In the genomic region with DNA sequence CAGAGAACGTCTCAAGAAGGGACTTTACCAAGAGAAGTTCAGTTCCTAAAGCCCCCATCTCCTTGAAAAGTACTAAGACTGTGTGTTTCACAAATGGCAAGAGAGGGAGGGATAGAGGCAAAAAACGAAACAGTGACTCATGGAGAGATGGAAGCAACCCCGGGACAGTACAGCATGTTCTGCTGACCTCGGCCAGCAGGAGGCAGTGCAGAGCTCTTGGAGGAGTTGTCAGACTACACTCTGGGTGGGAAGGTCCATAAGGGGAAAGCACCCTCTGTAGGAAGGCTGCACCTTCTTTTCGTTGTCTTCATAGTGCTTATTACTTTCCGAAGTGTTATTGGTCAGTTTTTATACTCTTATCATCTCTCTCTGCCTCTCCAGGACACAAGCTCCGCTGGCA, we compare ENCODE assay signal across 8 cellular contexts.
DNase-seq lines count a peak whose midpoint lies in the region; ATAC-seq and TF ChIP-seq lines count a peak whose summit lies in the region.

No MANE protein-coding gene starts in this region.

- no peak overlapping the region for H3K4me3 ChIP-seq in choroid plexus epithelial cell (ENCODE audit: low read depth, low read length)
- no peak overlapping the region for H3K4me3 ChIP-seq in mesenchymal stem cell (ENCODE audit: insufficient read depth in 1 of 2, low read depth in 1 of 2, low read length in 2 of 2)

- no peak overlapping the region for H4K8ac ChIP-seq in mesenchymal stem cell (ENCODE audit: low read length)

- no peak overlapping the region for H2BK15ac ChIP-seq in mesenchymal stem cell (ENCODE audit: low read depth, poor library complexity, severe bottlenecking)

- no peaks in the 10 kb centered on the region for H3K4me1 ChIP-seq in mesenchymal stem cell (ENCODE audit: control insufficient read depth, insufficient read depth, low read depth, low read length)

- no peak overlapping the region for H3K14ac ChIP-seq in mesenchymal stem cell (ENCODE audit: low read length in 2 of 2)

- no peak overlapping the region for H3K18ac ChIP-seq in mesenchymal stem cell (ENCODE audit: low read depth in 1 of 2, low read length in 2 of 2)

- no peaks in the 10 kb centered on the region for H3K9me3 ChIP-seq in mesenchymal stem cell (ENCODE audit: control insufficient read depth, low read length)

- DNase-seq in Right ventricle myocardium inferior (ENCODE audit: missing footprints) (no peak), cardiac septum (ENCODE audit: low spot score) (no peak), M059J (ENCODE audit: low read depth) (peak; percentile 20), choroid plexus epithelial cell (ENCODE audit: low read depth) (peak; percentile 60), mesenchymal stem cell (peak; percentile 16)
- peak; percentile 64 to 78 for DNase-seq in stimulated activated naive CD8-positive, alpha-beta T cell treated with anti-CD3 and anti-CD28 coated beads, Interleukin-15, amount 100 ng/mL, for 72 hours

- H3K9me3 Mint-ChIP-seq in stimulated activated naive CD8-positive, alpha-beta T cell treated with anti-CD3 and anti-CD28 coated beads, Interleukin-15, amount 100 ng/mL, for 72 hours, result no peaks in the 10 kb centered on the region

- H4K91ac ChIP-seq in mesenchymal stem cell (ENCODE audit: low read length), result no peak overlapping the region

- intact Hi-C loops in Right ventricle myocardium inferior (cut with DNase I) (loop anchor here (2.0 kb wide), 1 partner anchor 110 kb away; no protein-coding TSS in a partner anchor), cardiac septum (cut with DNase I) (loop anchor here (5.0 kb wide), 1 partner anchor 111 kb away; no protein-coding TSS in a partner anchor)

- no peak overlapping the region for H2BK120ac ChIP-seq in mesenchymal stem cell (ENCODE audit: low read depth, low read length)

- H2AFZ ChIP-seq in mesenchymal stem cell (ENCODE audit: low read depth, low read length), result no peak overlapping the region

- no peak overlapping the region for H3K27ac ChIP-seq in mesenchymal stem cell (ENCODE audit: low read length, poor library complexity, severe bottlenecking)

- no peak overlapping the region for H2BK12ac ChIP-seq in mesenchymal stem cell (ENCODE audit: low read length in 2 of 2)

- H3K4me3 Mint-ChIP-seq in stimulated activated naive CD8-positive, alpha-beta T cell treated with anti-CD3 and anti-CD28 coated beads, Interleukin-15, amount 100 ng/mL, for 72 hours, result no peak overlapping the region

- H3K4ac ChIP-seq in mesenchymal stem cell (ENCODE audit: low read depth in 1 of 2, low read length in 2 of 2), result no peak overlapping the region

- H2AK5ac ChIP-seq in mesenchymal stem cell (ENCODE audit: low read length, severe bottlenecking), result no peak overlapping the region

- no peaks in the 10 kb centered on the region for H3K27me3 Mint-ChIP-seq in stimulated activated naive CD8-positive, alpha-beta T cell treated with anti-CD3 and anti-CD28 coated beads, Interleukin-15, amount 100 ng/mL, for 72 hours

- ATAC-seq in Right ventricle myocardium inferior, result peak; percentile 40
- peak; percentile 81 to 87 for ATAC-seq in activated CD4-positive, CD25-positive, alpha-beta regulatory T cell treated with anti-CD3 and anti-CD28 coated beads, Interleukin-2, amount 50 U/mL, for 24 hours
- peak; percentile 84 for ATAC-seq in stimulated activated naive CD8-positive, alpha-beta T cell treated with anti-CD3 and anti-CD28 coated beads, Interleukin-15, amount 100 ng/mL, for 72 hours
- no peak for ATAC-seq in HG03108 (IDR thresholded peaks at IDR 0.05; ENCODE audit: unreplicated experiment)

- H3K36me3 ChIP-seq in mesenchymal stem cell (ENCODE audit: control insufficient read depth in 1 of 2, insufficient read depth in 2 of 2, low read depth in 1 of 2, low read length in 2 of 2), result no peaks in the 10 kb centered on the region

- no peak overlapping the region for H3K9ac ChIP-seq in mesenchymal stem cell (ENCODE audit: low read length)

- peaks cover 24% of the 10 kb centered on the region for H3K4me1 Mint-ChIP-seq in stimulated activated naive CD8-positive, alpha-beta T cell treated with anti-CD3 and anti-CD28 coated beads, Interleukin-15, amount 100 ng/mL, for 72 hours

- H3K4me2 ChIP-seq in mesenchymal stem cell (ENCODE audit: low read length, poor library complexity, severe bottlenecking), result no peak overlapping the region

- peak; percentile 76 for TF ChIP-seq CTCF in choroid plexus epithelial cell (conservative IDR thresholded peaks at IDR 0.05; ENCODE audit: low read depth, low read length)

- peaks cover 0 to 39% of the 10 kb centered on the region in 2 experiments for H3K27me3 ChIP-seq in mesenchymal stem cell (ENCODE audit: control insufficient read depth in 1 of 2, insufficient read depth in 1 of 2, low read length in 2 of 2)

- no peak overlapping the region for H3K27ac Mint-ChIP-seq in stimulated activated naive CD8-positive, alpha-beta T cell treated with anti-CD3 and anti-CD28 coated beads, Interleukin-15, amount 100 ng/mL, for 72 hours

- no peaks in the 10 kb centered on the region for H3K79me1 ChIP-seq in mesenchymal stem cell (replicated peaks; ENCODE audit: low read length, poor library complexity, severe bottlenecking)

- WGBS in mesenchymal stem cell, result 46% methylated on average over 7 of the region's 7 CpGs

- no peak overlapping the region for H3K23ac ChIP-seq in mesenchymal stem cell (ENCODE audit: low read length in 2 of 2)

- H2BK5ac ChIP-seq in mesenchymal stem cell (ENCODE audit: low read depth, low read length, poor library complexity, severe bottlenecking), result no peak overlapping the region

Comparison
In these comparisons a context has a peak if more than half of its experiments do, and no peak if none do; other contexts are left out.
1. DNase-seq: peak in M059J (single experiment), choroid plexus epithelial cell (single experiment), mesenchymal stem cell (single experiment) and stimulated activated naive CD8-positive, alpha-beta T cell treated with anti-CD3 and anti-CD28 coated beads, Interleukin-15, amount 100 ng/mL, for 72 hours (2 of 2); none in Right ventricle myocardium inferior (single experiment) and cardiac septum (single experiment).